ENCODE assay signal across 33 cellular contexts in genomic region chr7:13581097-13581496, GRCh38.
"Had no signal": no experiment of that assay in that cellular context is flagged by ENCODE, and none has a peak within 500 bp of the region (broad histone marks: within the 10 kb centered on the region; RNA-seq: fewer than 3 reads in every experiment).

No MANE protein-coding gene starts in this region.

- H3K9me3 ChIP-seq: ascending aorta had no signal

- H3K36me3 Mint-ChIP-seq: activated CD4-positive, alpha-beta memory T cell treated with anti-CD3 and anti-CD28 coated beads for 36 hours; activated naive CD4-positive, alpha-beta T cell treated with anti-CD3 and anti-CD28 coated beads, Interleukin-2, amount 10 ng/mL, durations not matched to agents 7 days and 5 days; activated naive CD4-positive, alpha-beta T cell treated with anti-CD3 and anti-CD28 coated beads, Interleukin-2, amount 50 U/mL, for 24 hours; activated naive CD8-positive, alpha-beta T cell; activated naive CD8-positive, alpha-beta T cell treated with anti-CD3 and anti-CD28 coated beads, Interleukin-2, amount 10 ng/mL, durations not matched to agents 7 days and 5 days; brain had no signal

- H3K27me3 ChIP-seq: ascending aorta, cardiac muscle cell had no signal

- H3K4me1 Mint-ChIP-seq: activated B cell treated with CpG ODN at 0.5 μM for 24 hours; activated CD4-positive, alpha-beta T cell treated with anti-CD3 and anti-CD28 coated beads, Interleukin-2, amount 10 ng/mL, durations not matched to agents 24 days and 14 days; activated naive CD4-positive, alpha-beta T cell treated with anti-CD3 and anti-CD28 coated beads, Interleukin-2, amount 10 ng/mL, durations not matched to agents 7 days and 5 days; activated naive CD4-positive, alpha-beta T cell treated with anti-CD3 and anti-CD28 coated beads, Interleukin-2, amount 50 U/mL, for 24 hours; activated naive CD8-positive, alpha-beta T cell treated with anti-CD3 and anti-CD28 coated beads, Interleukin-2, amount 10 ng/mL, durations not matched to agents 7 days and 5 days; activated naive CD8-positive, alpha-beta T cell treated with anti-CD3 and anti-CD28 coated beads, Interleukin-2, amount 50 U/mL, for 24 hours; brain; central memory CD8-positive, alpha-beta T cell had no signal

- H3K27ac ChIP-seq: ascending aorta, cardiac muscle cell, VCaP had no signal

- H3K27ac Mint-ChIP-seq: activated B cell treated with CpG ODN at 0.5 μM for 24 hours; activated CD4-positive, alpha-beta memory T cell treated with anti-CD3 and anti-CD28 coated beads for 36 hours; activated CD4-positive, alpha-beta T cell treated with anti-CD3 and anti-CD28 coated beads, Interleukin-2, amount 10 ng/mL, durations not matched to agents 24 days and 14 days; activated CD8-positive, alpha-beta T cell treated with anti-CD3 and anti-CD28 coated beads for 36 hours; activated naive CD4-positive, alpha-beta T cell treated with anti-CD3 and anti-CD28 coated beads, Interleukin-2, amount 10 ng/mL, durations not matched to agents 7 days and 5 days; activated naive CD4-positive, alpha-beta T cell treated with anti-CD3 and anti-CD28 coated beads, Interleukin-2, amount 50 U/mL, for 24 hours; activated naive CD8-positive, alpha-beta T cell; activated naive CD8-positive, alpha-beta T cell treated with anti-CD3 and anti-CD28 coated beads, Interleukin-2, amount 10 ng/mL, durations not matched to agents 7 days and 5 days; activated naive CD8-positive, alpha-beta T cell treated with anti-CD3 and anti-CD28 coated beads, Interleukin-2, amount 50 U/mL, for 24 hours; activated T-helper 2 cell treated with anti-CD3 and anti-CD28 coated beads, Interferon-gamma antibody, Interleukin-2, Interleukin-4, amounts not matched to agents 10 μg/mL and 5 μg/mL and 100 μg/mL, durations not matched to agents 14 hours and 24 hours and 36 hours; brain; T-helper 1 cell treated with Interleukin-12 subunit alpha and Interleukin-12 subunit beta and Interleukin-4 antibody, amounts not matched to agents 30 μg/mL and 1 μg/mL, for 36 hours; T-helper 2 cell treated with Interferon-gamma antibody and Interleukin-4, amounts not matched to agents 5 μg/mL and 100 μg/mL, for 36 hours had no signal

- H3K4me3 Mint-ChIP-seq: activated B cell treated with CpG ODN at 0.5 μM for 24 hours; activated CD4-positive, alpha-beta memory T cell treated with anti-CD3 and anti-CD28 coated beads for 36 hours; activated CD4-positive, alpha-beta T cell treated with anti-CD3 and anti-CD28 coated beads, Interleukin-2, amount 10 ng/mL, durations not matched to agents 24 days and 14 days; activated CD8-positive, alpha-beta T cell treated with anti-CD3 and anti-CD28 coated beads for 36 hours; activated naive CD4-positive, alpha-beta T cell treated with anti-CD3 and anti-CD28 coated beads, Interleukin-2, amount 10 ng/mL, durations not matched to agents 7 days and 5 days; activated naive CD4-positive, alpha-beta T cell treated with anti-CD3 and anti-CD28 coated beads, Interleukin-2, amount 50 U/mL, for 24 hours; activated naive CD8-positive, alpha-beta T cell; activated naive CD8-positive, alpha-beta T cell treated with anti-CD3 and anti-CD28 coated beads, Interleukin-2, amount 10 ng/mL, durations not matched to agents 7 days and 5 days; activated naive CD8-positive, alpha-beta T cell treated with anti-CD3 and anti-CD28 coated beads, Interleukin-2, amount 50 U/mL, for 24 hours; activated T-cell treated with anti-CD3 and anti-CD28 coated beads, Interleukin-2, amount 50 U/mL, for 4 hours; brain; central memory CD8-positive, alpha-beta T cell; T-helper 1 cell treated with Interleukin-12 subunit alpha and Interleukin-12 subunit beta and Interleukin-4 antibody, amounts not matched to agents 30 μg/mL and 1 μg/mL, for 36 hours; T-helper 2 cell treated with Interferon-gamma antibody and Interleukin-4, amounts not matched to agents 5 μg/mL and 100 μg/mL, for 36 hours had no signal

- H3K36me3 ChIP-seq: ascending aorta, cardiac muscle cell had no signal

- ATAC-seq: activated CD8-positive, alpha-beta T cell treated with anti-CD3 and anti-CD28 coated beads for 36 hours; activated naive CD8-positive, alpha-beta T cell treated with anti-CD3 and anti-CD28 coated beads, Interleukin-2, amount 50 U/mL, for 24 hours; activated T-cell treated with anti-CD3 and anti-CD28 coated beads, Interleukin-2, amount 50 U/mL, for 4 hours had no signal

- H3K4me3 ChIP-seq: ascending aorta, cardiac muscle cell had no signal

- H3K9me3 Mint-ChIP-seq: activated B cell treated with CpG ODN at 0.5 μM for 24 hours; activated CD4-positive, alpha-beta memory T cell treated with anti-CD3 and anti-CD28 coated beads for 36 hours; activated CD4-positive, alpha-beta T cell treated with anti-CD3 and anti-CD28 coated beads, Interleukin-2, amount 10 ng/mL, durations not matched to agents 24 days and 14 days; activated CD8-positive, alpha-beta T cell treated with anti-CD3 and anti-CD28 coated beads for 36 hours; activated naive CD4-positive, alpha-beta T cell treated with anti-CD3 and anti-CD28 coated beads, Interleukin-2, amount 50 U/mL, for 24 hours; activated naive CD8-positive, alpha-beta T cell treated with anti-CD3 and anti-CD28 coated beads, Interleukin-2, amount 10 ng/mL, durations not matched to agents 7 days and 5 days; activated T-cell treated with anti-CD3 and anti-CD28 coated beads, Interleukin-2, amount 50 U/mL, for 4 hours; central memory CD8-positive, alpha-beta T cell; T-helper 1 cell treated with Interleukin-12 subunit alpha and Interleukin-12 subunit beta and Interleukin-4 antibody, amounts not matched to agents 30 μg/mL and 1 μg/mL, for 36 hours had no signal

- H3K27me3 Mint-ChIP-seq: activated B cell treated with CpG ODN at 0.5 μM for 24 hours; activated CD4-positive, alpha-beta T cell treated with anti-CD3 and anti-CD28 coated beads, Interleukin-2, amount 10 ng/mL, durations not matched to agents 24 days and 14 days; activated CD8-positive, alpha-beta T cell treated with anti-CD3 and anti-CD28 coated beads for 36 hours; activated naive CD4-positive, alpha-beta T cell treated with anti-CD3 and anti-CD28 coated beads, Interleukin-2, amount 10 ng/mL, durations not matched to agents 7 days and 5 days; activated naive CD4-positive, alpha-beta T cell treated with anti-CD3 and anti-CD28 coated beads, Interleukin-2, amount 50 U/mL, for 24 hours; activated naive CD8-positive, alpha-beta T cell; activated naive CD8-positive, alpha-beta T cell treated with anti-CD3 and anti-CD28 coated beads, Interleukin-2, amount 10 ng/mL, durations not matched to agents 7 days and 5 days; activated naive CD8-positive, alpha-beta T cell treated with anti-CD3 and anti-CD28 coated beads, Interleukin-2, amount 50 U/mL, for 24 hours; central memory CD8-positive, alpha-beta T cell had no signal

- DNase-seq: activated B cell treated with CpG ODN at 0.5 μM for 24 hours; activated CD4-positive, alpha-beta memory T cell treated with anti-CD3 and anti-CD28 coated beads for 36 hours; activated CD4-positive, alpha-beta T cell treated with anti-CD3 and anti-CD28 coated beads for 4 hours; activated CD4-positive, alpha-beta T cell treated with anti-CD3 and anti-CD28 coated beads, Interleukin-2, amount 10 ng/mL, durations not matched to agents 24 days and 14 days; activated CD4-positive, alpha-beta T cell treated with anti-CD3 and anti-CD28 coated beads, Interleukin-2, amount 50 U/mL, for 1 hour; activated CD4-positive, alpha-beta T cell treated with anti-CD3 and anti-CD28 coated beads, Interleukin-2, amount 50 U/mL, for 4 hours; activated CD4-positive, CD25-positive, alpha-beta regulatory T cell treated with anti-CD3 and anti-CD28 coated beads, Interleukin-2, amount 50 U/mL, for 72 hours; activated CD8-positive, alpha-beta memory T cell treated with anti-CD3 and anti-CD28 coated beads, Interleukin-2, amount 50 U/mL, for 4 hours; activated CD8-positive, alpha-beta T cell treated with anti-CD3 and anti-CD28 coated beads for 36 hours; activated effector memory CD4-positive, alpha-beta T cell treated with Interleukin-2 at 50 U/mL for 16 hours; activated gamma-delta T cell; activated naive CD4-positive, alpha-beta T cell treated with anti-CD3 and anti-CD28 coated beads, Interleukin-2, amount 10 ng/mL, durations not matched to agents 7 days and 5 days; activated naive CD4-positive, alpha-beta T cell treated with Interleukin-2 at 50 U/mL for 16 hours; activated naive CD8-positive, alpha-beta T cell treated with anti-CD3 and anti-CD28 coated beads, Interleukin-2, amount 10 ng/mL, durations not matched to agents 7 days and 5 days; activated naive CD8-positive, alpha-beta T cell treated with anti-CD3 and anti-CD28 coated beads, Interleukin-2, amount 50 U/mL, for 24 hours; activated T-cell treated with anti-CD3 and anti-CD28 coated beads for 4 hours; activated T-cell treated with anti-CD3 and anti-CD28 coated beads, Interleukin-2, amount 50 U/mL, for 1 hour; activated T-cell treated with anti-CD3 and anti-CD28 coated beads, Interleukin-2, amount 50 U/mL, for 4 hours; caudate nucleus; cerebellar nuclear complex; T-helper 1 cell; T-helper 2 cell; T-helper 9 cell had no signal

- H3K4me1 ChIP-seq: ascending aorta had no signal
